Comparison of ENCODE assay signal across 17 cellular contexts in genomic region chr22:31533391-31533790, GRCh38. TPM values are rescaled to one million over a fixed set of nuclear protein-coding genes. Genes with fewer than 3 reads are reported as not detected.
DNase-seq lines count a peak whose midpoint lies in the region; ATAC-seq and TF ChIP-seq lines count a peak whose summit lies in the region.
"Had no signal": no experiment of that assay in that cellular context is flagged by ENCODE, and none has a peak within 500 bp of the region (broad histone marks: within the 10 kb centered on the region; RNA-seq: fewer than 3 reads in every experiment).

No MANE protein-coding gene starts in this region.

- peaks cover 15% of the 10 kb centered on the region for H3K4me1 ChIP-seq in CD4-positive, CD25-positive, alpha-beta regulatory T cell (ENCODE audit: control insufficient read depth, insufficient read depth, low read length, poor library complexity, severe bottlenecking)
- H3K4me1 ChIP-seq in CD8-positive, alpha-beta memory T cell (ENCODE audit: insufficient read depth, low read length) = no peaks in the 10 kb centered on the region
- peaks cover 0 to 19% (median 7%) of the 10 kb centered on the region in 3 donors for H3K4me1 ChIP-seq in esophagus squamous epithelium

- no peak overlapping the region for H3K27ac ChIP-seq in CD4-positive, CD25-positive, alpha-beta regulatory T cell (ENCODE audit: insufficient read depth, low read length, poor library complexity, severe bottlenecking)
- H3K27ac ChIP-seq in CD8-positive, alpha-beta memory T cell (ENCODE audit: low read depth, low read length) = no peak overlapping the region
- no peak overlapping the region for H3K27ac ChIP-seq in esophagus squamous epithelium
- H3K27ac ChIP-seq: ascending aorta had no signal

- DNase-seq in CD4-positive, CD25-positive, alpha-beta regulatory T cell = peak in 1 of 3 donors; percentile 62
- no peak for DNase-seq in CD8-positive, alpha-beta memory T cell
- DNase-seq in left kidney (ENCODE audit: low read depth, low spot score) = peak; percentile 56
- DNase-seq in esophagus squamous epithelium (lab: John Stamatoyannopoulos, UW) = no peak
- no peak for DNase-seq in DMS153 (lab: John Stamatoyannopoulos, UW)
- no peak for DNase-seq in CD1c-positive myeloid dendritic cell (ENCODE audit: extremely low spot score)
- DNase-seq: DMS79 treated with DMSO at 0.1 percent for 48 hours; effector CD8-positive, alpha-beta T cell; MG63; NCI-H146; NCI-H774; small intestine; stimulated activated CD4-positive, alpha-beta T cell treated with anti-CD3 and anti-CD28 coated beads, Interleukin-2, amount 100 ng/mL, for 48 hours had no signal

- H3K4me3 Mint-ChIP-seq in CD4-positive, CD25-positive, alpha-beta regulatory T cell = peak overlapping the region in 1 of 4 donors; percentile 14
- H3K4me3 Mint-ChIP-seq in CD8-positive, alpha-beta memory T cell = peak overlapping the region in 2 of 7 donors; percentile 0 to 19
- H3K4me3 Mint-ChIP-seq in activated T-helper 17 cell treated with anti-CD3 and anti-CD28 coated beads, Interleukin-2, amount 50 U/mL, for 72 hours = peak overlapping the region; percentile 49
- H3K4me3 Mint-ChIP-seq: type B pancreatic cell had no signal

- peak; percentile 37 to 40 for ATAC-seq in CD4-positive, CD25-positive, alpha-beta regulatory T cell (ENCODE audit: low read depth in 2 of 2)
- no peak for ATAC-seq in activated T-helper 17 cell treated with anti-CD3 and anti-CD28 coated beads, Interleukin-2, amount 50 U/mL, for 72 hours (replicated peaks)
- ATAC-seq in GM19452 (IDR thresholded peaks at IDR 0.05; ENCODE audit: unreplicated experiment) = no peak

- H3K36me3 ChIP-seq in CD4-positive, CD25-positive, alpha-beta regulatory T cell (ENCODE audit: control insufficient read depth, insufficient read depth, low read length) = peaks cover 39% of the 10 kb centered on the region
- H3K36me3 ChIP-seq in CD8-positive, alpha-beta memory T cell (ENCODE audit: insufficient read depth, low read length) = peaks cover 21% of the 10 kb centered on the region
- H3K36me3 ChIP-seq in esophagus squamous epithelium = no peaks in the 10 kb centered on the region

- no peaks in the 10 kb centered on the region for H3K9me3 Mint-ChIP-seq in CD4-positive, CD25-positive, alpha-beta regulatory T cell
- no peaks in the 10 kb centered on the region for H3K9me3 Mint-ChIP-seq in CD8-positive, alpha-beta memory T cell
- H3K9me3 Mint-ChIP-seq in activated T-helper 17 cell treated with anti-CD3 and anti-CD28 coated beads, Interleukin-2, amount 50 U/mL, for 72 hours = no peaks in the 10 kb centered on the region
- H3K9me3 Mint-ChIP-seq: type B pancreatic cell had no signal

- TF ChIP-seq CTCF in esophagus squamous epithelium (IDR thresholded peaks at IDR 0.05) = no peak

- 81 to 93% methylated on average over 5 of the region's 5 CpGs for WGBS in esophagus squamous epithelium, 2 donors

- peaks cover 28 to 65% (median 48%) of the 10 kb centered on the region in 4 donors for H3K4me1 Mint-ChIP-seq in CD4-positive, CD25-positive, alpha-beta regulatory T cell
- H3K4me1 Mint-ChIP-seq in CD8-positive, alpha-beta memory T cell = peaks cover 38 to 63% (median 59%) of the 10 kb centered on the region in 3 donors
- H3K4me1 Mint-ChIP-seq in activated T-helper 17 cell treated with anti-CD3 and anti-CD28 coated beads, Interleukin-2, amount 50 U/mL, for 72 hours = peaks cover 52% of the 10 kb centered on the region

- CTCF ChIA-PET in CD8-positive, alpha-beta memory T cell (lab: Charles Lee) = no interaction called here

- POLR2A ChIA-PET in CD8-positive, alpha-beta memory T cell (lab: Charles Lee) = no interaction called here

- peak overlapping the region; percentile 79 to 87 (median 80) for H3K27ac Mint-ChIP-seq in CD4-positive, CD25-positive, alpha-beta regulatory T cell
- H3K27ac Mint-ChIP-seq in CD8-positive, alpha-beta memory T cell = peak overlapping the region in 7 of 8 donors; percentile 32 to 89 (median 56)
- peak overlapping the region; percentile 79 for H3K27ac Mint-ChIP-seq in activated T-helper 17 cell treated with anti-CD3 and anti-CD28 coated beads, Interleukin-2, amount 50 U/mL, for 72 hours

- no peaks in the 10 kb centered on the region for H3K9me3 ChIP-seq in CD4-positive, CD25-positive, alpha-beta regulatory T cell (ENCODE audit: control insufficient read depth in 2 of 2, low read length in 2 of 2)
- no peaks in the 10 kb centered on the region for H3K9me3 ChIP-seq in CD8-positive, alpha-beta memory T cell (ENCODE audit: low read length)
- no peaks in the 10 kb centered on the region for H3K9me3 ChIP-seq in esophagus squamous epithelium
- H3K9me3 ChIP-seq: ascending aorta, MG63 had no signal

- intact Hi-C loops in esophagus squamous epithelium (cut with DNase I) = no loop called here

- TF ChIP-seq POLR2A in esophagus squamous epithelium (IDR thresholded peaks at IDR 0.05) = no peak

- peak overlapping the region; percentile 6 for H3K4me3 ChIP-seq in CD4-positive, CD25-positive, alpha-beta regulatory T cell (ENCODE audit: low read depth, low read length)
- no peak overlapping the region for H3K4me3 ChIP-seq in CD8-positive, alpha-beta memory T cell (ENCODE audit: low read length)
- H3K4me3 ChIP-seq in esophagus squamous epithelium = no peak overlapping the region
- H3K4me3 ChIP-seq: ascending aorta, MG63 had no signal

- H3K36me3 Mint-ChIP-seq in CD4-positive, CD25-positive, alpha-beta regulatory T cell = peaks cover 28% of the 10 kb centered on the region
- peaks cover 0 to 60% (median 21%) of the 10 kb centered on the region in 3 donors for H3K36me3 Mint-ChIP-seq in CD8-positive, alpha-beta memory T cell
- H3K36me3 Mint-ChIP-seq in activated T-helper 17 cell treated with anti-CD3 and anti-CD28 coated beads, Interleukin-2, amount 50 U/mL, for 72 hours (ENCODE audit: low read depth) = peaks cover 97% of the 10 kb centered on the region
- H3K36me3 Mint-ChIP-seq: type B pancreatic cell had no signal

- H3K27me3 ChIP-seq in CD4-positive, CD25-positive, alpha-beta regulatory T cell (ENCODE audit: control insufficient read depth, insufficient read depth, low read length) = no peaks in the 10 kb centered on the region
- H3K27me3 ChIP-seq in CD8-positive, alpha-beta memory T cell (ENCODE audit: insufficient read depth, low read length, poor library complexity, severe bottlenecking) = no peaks in the 10 kb centered on the region
- H3K27me3 ChIP-seq in esophagus squamous epithelium = no peaks in the 10 kb centered on the region
- H3K27me3 ChIP-seq: ascending aorta, MG63 had no signal

- H3K27me3 Mint-ChIP-seq in CD4-positive, CD25-positive, alpha-beta regulatory T cell = no peaks in the 10 kb centered on the region
- H3K27me3 Mint-ChIP-seq in CD8-positive, alpha-beta memory T cell = no peaks in the 10 kb centered on the region
- no peaks in the 10 kb centered on the region for H3K27me3 Mint-ChIP-seq in activated T-helper 17 cell treated with anti-CD3 and anti-CD28 coated beads, Interleukin-2, amount 50 U/mL, for 72 hours
- H3K27me3 Mint-ChIP-seq: type B pancreatic cell had no signal

RNA-seq across cellular contexts. Expression of gene SFI1, which starts 37.1 kb away (rescaled TPM):
- total RNA-seq in CD4-positive, CD25-positive, alpha-beta regulatory T cell = 300 TPM
- 10 to 100 TPM; 18.6 to 36.1 (median 28.0) TPM for polyA plus RNA-seq in CD4-positive, CD25-positive, alpha-beta regulatory T cell
- 100 to 1,000 TPM; 119 to 129 TPM for total RNA-seq in CD8-positive, alpha-beta memory T cell
- 34.8 TPM for polyA plus RNA-seq in CD8-positive, alpha-beta memory T cell
- 100 to 1,000 TPM; 125 to 349 TPM for total RNA-seq in activated T-helper 17 cell treated with anti-CD3 and anti-CD28 coated beads, Interleukin-2, amount 50 U/mL, for 72 hours
- 10 to 100 TPM; 11.0 to 20.0 (median 16.4) TPM for total RNA-seq in esophagus squamous epithelium

RNA-seq across cellular contexts. Expression of gene EIF4ENIF1, which starts 43.7 kb away (rescaled TPM):
- total RNA-seq in CD4-positive, CD25-positive, alpha-beta regulatory T cell = 26.6 TPM
- 10 to 100 TPM in 3 of 4 donors, 1 to 10 TPM in 1; 9.3 to 14.6 (median 10.9) TPM for polyA plus RNA-seq in CD4-positive, CD25-positive, alpha-beta regulatory T cell
- 10 to 100 TPM; 52.1 to 53.5 TPM for total RNA-seq in CD8-positive, alpha-beta memory T cell
- 14.0 TPM for polyA plus RNA-seq in CD8-positive, alpha-beta memory T cell
- 10 to 100 TPM; 31.5 to 41.0 TPM for total RNA-seq in activated T-helper 17 cell treated with anti-CD3 and anti-CD28 coated beads, Interleukin-2, amount 50 U/mL, for 72 hours
- total RNA-seq in esophagus squamous epithelium = 10 to 100 TPM in 3 of 4 donors, 1 to 10 TPM in 1; 8.3 to 14.3 (median 11.2) TPM

Comparison
In these comparisons a context has a peak if more than half of its experiments do, and no peak if none do; other contexts are left out.
1. ATAC-seq: peak in CD4-positive, CD25-positive, alpha-beta regulatory T cell (2 of 2); none in activated T-helper 17 cell treated with anti-CD3 and anti-CD28 coated beads, Interleukin-2, amount 50 U/mL, for 72 hours (single experiment) and GM19452 (single experiment).
2. RNA of gene SFI1, which starts 37.1 kb away (total RNA-seq): 125 to 349 TPM in activated T-helper 17 cell treated with anti-CD3 and anti-CD28 coated beads, Interleukin-2, amount 50 U/mL, for 72 hours, 300 TPM in CD4-positive, CD25-positive, alpha-beta regulatory T cell (single experiment) and 119 to 129 TPM in CD8-positive, alpha-beta memory T cell; 11.0 to 20.0 TPM in esophagus squamous epithelium; every median in the first group is over 4 times any median in the second.
3. Peak in every context shown above with its lines, with median percentiles within 50 percentile points of each other: H3K27ac Mint-ChIP-seq.